28 cellular contexts compared by ENCODE assay signal in the genomic region with DNA sequence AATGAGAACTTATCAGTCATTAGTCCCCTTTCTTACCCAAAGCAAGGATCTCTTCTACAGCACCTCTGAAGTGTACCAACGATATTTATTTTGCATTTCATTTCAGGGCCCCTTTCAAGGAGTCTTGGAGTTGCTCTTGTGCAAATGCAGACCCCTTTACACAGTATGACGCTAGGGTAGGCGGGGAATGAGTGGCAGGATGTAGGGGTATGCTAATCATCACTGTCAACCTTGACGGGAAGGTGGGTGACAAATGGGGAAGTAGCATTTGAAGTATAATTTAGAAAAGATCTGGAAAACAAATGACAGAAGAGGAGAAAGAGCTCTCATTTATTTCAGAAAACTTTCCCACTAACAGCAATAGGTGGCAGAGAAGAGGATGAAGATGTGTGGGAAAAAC.
"Had no signal": no experiment of that assay in that cellular context is flagged by ENCODE, and none has a peak within 500 bp of the region (broad histone marks: within the 10 kb centered on the region; RNA-seq: fewer than 3 reads in every experiment).

No MANE protein-coding gene starts in this region.

- H3K27me3 Mint-ChIP-seq: naive B cell; naive thymus-derived CD8-positive, alpha-beta T cell; natural killer cell treated with Interleukin-12 subunit alpha and Interleukin-12 subunit beta and Interleukin-15 and Interleukin-18, amount 100 ng/mL, for 72 hours; stimulated activated naive CD8-positive, alpha-beta T cell treated with anti-CD3 and anti-CD28 coated beads, Interleukin-15, amount 100 ng/mL, for 72 hours had no signal

- DNase-seq: naive B cell; naive thymus-derived CD8-positive, alpha-beta T cell; nephron progenitor cell; occipital lobe; ovary; posterior cingulate gyrus; right cardiac atrium; right lobe of liver; sigmoid colon; small intestine; stimulated activated CD4-positive, alpha-beta T cell treated with anti-CD3 and anti-CD28 coated beads, Interleukin-15, amount 100 ng/mL, for 24 hours; stimulated activated CD4-positive, alpha-beta T cell treated with anti-CD3 and anti-CD28 coated beads, Interleukin-2, amount 100 ng/mL, for 24 hours; stimulated activated CD4-positive, alpha-beta T cell treated with anti-CD3 and anti-CD28 coated beads, Interleukin-2, amount 100 ng/mL, for 48 hours; stimulated activated CD4-positive, alpha-beta T cell treated with anti-CD3 and anti-CD28 coated beads, Interleukin-4, amount 100 ng/mL, for 24 hours; stimulated activated naive CD8-positive, alpha-beta T cell treated with anti-CD3 and anti-CD28 coated beads, Interleukin-15, amount 100 ng/mL, for 72 hours; stimulated activated naive CD8-positive, alpha-beta T cell treated with anti-CD3 and anti-CD28 coated beads, Interleukin-15, Interleukin-2, amounts not matched to agents 100 U/mL and 50 U/mL, for 24 hours; substantia nigra; testis; tibial artery; transverse colon; upper lobe of left lung had no signal

- H3K36me3 Mint-ChIP-seq: stimulated activated effector memory CD8-positive, alpha-beta T cell treated with anti-CD3 and anti-CD28 coated beads, Interleukin-12 subunit alpha, Interleukin-12 subunit beta, amount 100 ng/mL, for 72 hours had no signal

- H3K27me3 ChIP-seq: neural progenitor cell, ovary, right lobe of liver, sigmoid colon, suprapubic skin, testis, tibial artery, transverse colon, upper lobe of left lung, vagina had no signal

- H3K4me3 Mint-ChIP-seq: naive B cell; naive thymus-derived CD8-positive, alpha-beta T cell; natural killer cell treated with Interleukin-12 subunit alpha and Interleukin-12 subunit beta and Interleukin-15 and Interleukin-18, amount 100 ng/mL, for 72 hours; nephron progenitor cell; neural progenitor cell; stimulated activated effector memory CD8-positive, alpha-beta T cell treated with anti-CD3 and anti-CD28 coated beads, Interleukin-12 subunit alpha, Interleukin-12 subunit beta, amount 100 ng/mL, for 72 hours; stimulated activated naive CD8-positive, alpha-beta T cell treated with anti-CD3 and anti-CD28 coated beads, Interleukin-15, amount 100 ng/mL, for 72 hours had no signal

- H3K4me1 Mint-ChIP-seq: naive thymus-derived CD8-positive, alpha-beta T cell; nephron progenitor cell; neural progenitor cell; stimulated activated effector memory CD8-positive, alpha-beta T cell treated with anti-CD3 and anti-CD28 coated beads, Interleukin-12 subunit alpha, Interleukin-12 subunit beta, amount 100 ng/mL, for 72 hours; stimulated activated naive CD8-positive, alpha-beta T cell treated with anti-CD3 and anti-CD28 coated beads, Interleukin-15, amount 100 ng/mL, for 72 hours had no signal

- H3K4me2 ChIP-seq: neural progenitor cell had no signal

- H3K4me3 ChIP-seq: neural progenitor cell, ovary, prostate gland, right lobe of liver, sigmoid colon, suprapubic skin, testis, tibial artery, transverse colon, upper lobe of left lung, vagina had no signal

- ATAC-seq: naive thymus-derived CD8-positive, alpha-beta T cell; natural killer cell treated with Interleukin-12 subunit alpha and Interleukin-12 subunit beta and Interleukin-15 and Interleukin-18, amount 100 ng/mL, for 72 hours; right cardiac atrium; right lobe of liver; stimulated activated effector memory CD8-positive, alpha-beta T cell treated with anti-CD3 and anti-CD28 coated beads, Interleukin-12 subunit alpha, Interleukin-12 subunit beta, amount 100 ng/mL, for 72 hours; stimulated activated naive CD8-positive, alpha-beta T cell treated with anti-CD3 and anti-CD28 coated beads, Interleukin-15, amount 100 ng/mL, for 72 hours; stimulated activated naive CD8-positive, alpha-beta T cell treated with anti-CD3 and anti-CD28 coated beads, Interleukin-15, Interleukin-2, amounts not matched to agents 100 U/mL and 50 U/mL, for 24 hours had no signal

- H3K36me3 ChIP-seq: neural progenitor cell, ovary, prostate gland, right lobe of liver, sigmoid colon, suprapubic skin, tibial artery, transverse colon, upper lobe of left lung, vagina had no signal

- H3K4me1 ChIP-seq: neural progenitor cell, parathyroid adenoma, prostate gland, right lobe of liver, sigmoid colon, suprapubic skin, testis, tibial artery, transverse colon, upper lobe of left lung, vagina had no signal

- H3K9me3 ChIP-seq: ovary, prostate gland, right lobe of liver, testis, vagina had no signal

- H3K27ac Mint-ChIP-seq: naive thymus-derived CD8-positive, alpha-beta T cell; natural killer cell treated with Interleukin-12 subunit alpha and Interleukin-12 subunit beta and Interleukin-15 and Interleukin-18, amount 100 ng/mL, for 72 hours; nephron progenitor cell; neural progenitor cell; stimulated activated effector memory CD8-positive, alpha-beta T cell treated with anti-CD3 and anti-CD28 coated beads, Interleukin-12 subunit alpha, Interleukin-12 subunit beta, amount 100 ng/mL, for 72 hours; stimulated activated naive CD8-positive, alpha-beta T cell treated with anti-CD3 and anti-CD28 coated beads, Interleukin-15, amount 100 ng/mL, for 72 hours had no signal

- H3K27ac ChIP-seq: neural progenitor cell, ovary, parathyroid adenoma, prostate gland, right lobe of liver, sigmoid colon, suprapubic skin, testis, tibial artery, transverse colon, upper lobe of left lung, vagina had no signal

- H2AFZ ChIP-seq: neural progenitor cell, parathyroid adenoma had no signal

- H3K79me2 ChIP-seq: parathyroid adenoma had no signal

- H3K9ac ChIP-seq: neural progenitor cell, parathyroid adenoma had no signal
